17 cellular contexts compared by ENCODE assay signal in the genomic region with DNA sequence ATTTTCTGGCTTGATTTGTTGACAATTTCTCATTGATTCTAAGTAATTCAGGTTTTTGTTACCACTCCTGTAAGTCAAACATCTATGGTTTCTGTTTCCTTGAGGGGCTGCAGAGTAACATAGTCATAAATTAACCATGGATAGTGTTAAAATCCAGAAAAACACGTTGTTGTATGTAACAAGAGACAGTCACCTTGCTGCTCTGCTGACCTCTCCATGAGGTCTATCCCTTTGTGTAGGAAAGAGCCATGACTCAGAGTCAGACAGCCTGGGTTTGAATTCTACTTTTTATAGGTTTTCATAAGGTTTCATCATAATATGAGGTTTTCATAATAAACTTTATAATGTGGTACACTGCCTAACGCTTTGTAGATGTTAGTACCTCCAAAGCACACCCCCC. TPM values are rescaled to one million over a fixed set of nuclear protein-coding genes. Genes with fewer than 3 reads are reported as not detected.
DNase-seq lines count a peak whose midpoint lies in the region; FAIRE-seq and TF ChIP-seq lines count a peak whose summit lies in the region.
"Had no signal": no experiment of that assay in that cellular context is flagged by ENCODE, and none has a peak within 500 bp of the region (broad histone marks: within the 10 kb centered on the region; RNA-seq: fewer than 3 reads in every experiment).

No MANE protein-coding gene starts in this region.

- no peak overlapping the region for H3K23ac ChIP-seq in mesenchymal stem cell (ENCODE audit: low read length in 2 of 2)

- H3K27me3 ChIP-seq in mesenchymal stem cell (ENCODE audit: control insufficient read depth in 1 of 2, insufficient read depth in 1 of 2, low read length in 2 of 2), result no peaks in the 10 kb centered on the region
- H3K27me3 ChIP-seq: ascending aorta, Peyer's patch had no signal

- no peak overlapping the region for H3K18ac ChIP-seq in mesenchymal stem cell (ENCODE audit: low read depth in 1 of 2, low read length in 2 of 2)

- no peak for TF ChIP-seq CTCF in epithelial cell of esophagus (IDR thresholded peaks at IDR 0.05; ENCODE audit: insufficient read depth, low read depth, low read length, missing control alignments)

- FAIRE-seq in GM19239 (lab: Jason Lieb, UNC), result no peak

- H3K4me3 ChIP-seq in epithelial cell of esophagus (ENCODE audit: low read length), result no peak overlapping the region
- H3K4me3 ChIP-seq in mesenchymal stem cell (ENCODE audit: insufficient read depth in 1 of 2, low read depth in 1 of 2, low read length in 2 of 2), result no peak overlapping the region
- H3K4me3 ChIP-seq: ascending aorta, Peyer's patch had no signal

- H3K36me3 ChIP-seq in mesenchymal stem cell (ENCODE audit: control insufficient read depth in 1 of 2, insufficient read depth in 2 of 2, low read depth in 1 of 2, low read length in 2 of 2), result peaks cover 3 to 56% of the 10 kb centered on the region in 2 experiments

- no peak overlapping the region for H4K91ac ChIP-seq in mesenchymal stem cell (ENCODE audit: low read length)

- no peak overlapping the region for H2BK120ac ChIP-seq in mesenchymal stem cell (ENCODE audit: low read depth, low read length)

- no peak overlapping the region for H2BK12ac ChIP-seq in mesenchymal stem cell (ENCODE audit: low read length in 2 of 2)

- DNase-seq in EH (ENCODE audit: low read depth) (peak; percentile 70), M059J (ENCODE audit: low read depth) (peak; percentile 44), epithelial cell of esophagus (ENCODE audit: low read depth) (peak; percentile 37), mesenchymal stem cell (peak; percentile 29), KG1 (lab: John Stamatoyannopoulos, UW) (no peak), GM19239 (ENCODE audit: insufficient read length, low spot score) (no peak), inferior parietal cortex (ENCODE audit: extremely low spot score) (no peak)
- DNase-seq: DND-41, NCI-H2107, NCI-H748 treated with DMSO at 0.1 percent for 48 hours, Peyer's patch, SW 1271 had no signal

- H2AK5ac ChIP-seq in mesenchymal stem cell (ENCODE audit: low read length, severe bottlenecking), result no peak overlapping the region

- H3K4me1 ChIP-seq in mesenchymal stem cell (ENCODE audit: control insufficient read depth, insufficient read depth, low read depth, low read length), result peaks cover 10% of the 10 kb centered on the region

- 89% methylated on average over 1 of the region's 2 CpGs for WGBS in mesenchymal stem cell

- H3K9ac ChIP-seq in mesenchymal stem cell (ENCODE audit: low read length), result peak overlapping the region; percentile 1

- H2BK5ac ChIP-seq in mesenchymal stem cell (ENCODE audit: low read depth, low read length, poor library complexity, severe bottlenecking), result no peak overlapping the region

- no peak overlapping the region for H3K4me2 ChIP-seq in mesenchymal stem cell (ENCODE audit: low read length, poor library complexity, severe bottlenecking)

- peak overlapping the region; percentile 55 for H3K27ac ChIP-seq in mesenchymal stem cell (ENCODE audit: low read length, poor library complexity, severe bottlenecking)
- H3K27ac ChIP-seq: ascending aorta had no signal

- no peak overlapping the region for H3K14ac ChIP-seq in mesenchymal stem cell (ENCODE audit: low read length in 2 of 2)

- H2AFZ ChIP-seq in mesenchymal stem cell (ENCODE audit: low read depth, low read length), result no peak overlapping the region

- peaks cover 15% of the 10 kb centered on the region for H3K79me1 ChIP-seq in mesenchymal stem cell (replicated peaks; ENCODE audit: low read length, poor library complexity, severe bottlenecking)

- H2BK15ac ChIP-seq in mesenchymal stem cell (ENCODE audit: low read depth, poor library complexity, severe bottlenecking), result no peak overlapping the region

- no peak overlapping the region for H3K4ac ChIP-seq in mesenchymal stem cell (ENCODE audit: low read depth in 1 of 2, low read length in 2 of 2)

- H3K9me3 ChIP-seq in mesenchymal stem cell (ENCODE audit: control insufficient read depth, low read length), result no peaks in the 10 kb centered on the region
- H3K9me3 ChIP-seq: ascending aorta, Peyer's patch had no signal

- H4K8ac ChIP-seq in mesenchymal stem cell (ENCODE audit: low read length), result no peak overlapping the region

RNA-seq across cellular contexts. Expression of a gene that starts 27.6 kb away (rescaled TPM):
- 30.7 and 36.9 TPM in 2 replicates for total RNA-seq in M059J (2014; rRNA removed; shearing (Covaris generic))
- 59.5 TPM for polyA plus RNA-seq in mesenchymal stem cell (2013, experiment 1 of 2)
- polyA plus RNA-seq in mesenchymal stem cell (2013, experiment 2 of 2), result 63.3 TPM
- polyA plus RNA-seq: CD14-positive monocyte had no signal

RNA-seq across cellular contexts. Expression of a gene that starts 48.2 kb away (rescaled TPM):
- not detected in 2 replicates for total RNA-seq in M059J (2014; rRNA removed; shearing (Covaris generic))
- polyA plus RNA-seq in mesenchymal stem cell (2013, experiment 1 of 2), result not detected
- polyA plus RNA-seq in mesenchymal stem cell (2013, experiment 2 of 2), result not detected
- total RNA-seq: activated CD8-positive, alpha-beta memory T cell treated with anti-CD3 and anti-CD28 coated beads for 36 hours; ascending aorta; H4; neural crest cell had no signal
- polyA plus RNA-seq: CD14-positive monocyte had no signal

Comparison
In these comparisons a context has a peak if more than half of its experiments do, and no peak if none do; other contexts are left out.
1. DNase-seq: peak in EH (single experiment), M059J (single experiment), epithelial cell of esophagus (single experiment) and mesenchymal stem cell (single experiment); none in KG1 (single experiment), GM19239 (single experiment) and inferior parietal cortex (single experiment).